ENCODE assay signal across 8 cellular contexts in the genomic region with DNA sequence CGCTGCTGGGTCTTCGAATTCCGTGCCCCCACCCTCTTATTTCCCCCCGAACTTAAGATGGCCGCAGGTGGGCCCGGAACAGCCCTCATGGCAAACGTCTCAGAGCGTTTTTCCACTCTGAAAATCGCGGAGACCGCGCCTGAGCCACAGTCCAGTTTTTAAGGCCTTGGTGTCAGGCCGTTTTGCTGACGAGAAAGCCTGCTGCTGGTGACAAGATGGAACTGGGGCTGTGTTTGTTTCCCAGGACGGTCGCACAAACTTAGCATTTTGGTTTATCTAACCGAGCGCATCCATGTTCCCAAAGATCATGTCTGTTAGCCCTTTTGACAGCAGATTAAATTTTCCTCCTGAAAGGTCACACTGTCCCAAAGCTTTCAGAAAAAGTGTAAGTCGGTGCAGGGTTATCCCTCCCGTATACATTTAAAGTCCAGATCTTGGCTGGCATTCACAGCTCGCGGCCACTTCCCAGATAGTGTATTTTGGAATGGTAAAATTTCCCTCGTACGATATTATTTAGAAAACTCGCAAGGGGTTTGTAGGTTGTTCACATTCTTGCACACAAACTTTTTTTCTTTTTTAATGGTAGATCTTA. TPM values are rescaled to one million over a fixed set of nuclear protein-coding genes. Genes with fewer than 3 reads are reported as not detected.
DNase-seq lines count a peak whose midpoint lies in the region; ATAC-seq and TF ChIP-seq lines count a peak whose summit lies in the region.

No MANE protein-coding gene starts in this region.

- H2BK12ac ChIP-seq in neuronal stem cell (ENCODE audit: low read length), result no peak overlapping the region

- H3K27me3 ChIP-seq in IMR-90 (ENCODE audit: control insufficient read depth, insufficient read depth, low read length) (no peaks in the 10 kb centered on the region), fibroblast of lung (ENCODE audit: control insufficient read depth, insufficient read depth, low read length) (no peaks in the 10 kb centered on the region), neuronal stem cell (ENCODE audit: control insufficient read depth in 3 of 3, insufficient read depth in 3 of 3, low read depth in 1 of 3, low read length in 3 of 3) (peaks cover 0 to 6% (median 0%) of the 10 kb centered on the region in 3 experiments)

- no peaks in the 10 kb centered on the region for H3K27me3 Mint-ChIP-seq in T-cell

- peaks cover 15% of the 10 kb centered on the region for H4K20me1 ChIP-seq in IMR-90 (ENCODE audit: insufficient read depth, low read length)
- H4K20me1 ChIP-seq in fibroblast of lung (ENCODE audit: control insufficient read depth, extremely low read depth, insufficient read depth, low read length), result peaks cover 2% of the 10 kb centered on the region

- peak overlapping the region; percentile 94 for H3K56ac ChIP-seq in IMR-90 (ENCODE audit: extremely low read depth, insufficient read depth, low read length)

- H3K9me3 ChIP-seq in IMR-90 (ENCODE audit: control insufficient read depth, insufficient read depth, low read length), result no peaks in the 10 kb centered on the region
- H3K9me3 ChIP-seq in fibroblast of lung (ENCODE audit: control insufficient read depth, insufficient read depth, low read depth, low read length), result no peaks in the 10 kb centered on the region
- peaks cover 0 to 9% of the 10 kb centered on the region in 2 donors for H3K9me3 ChIP-seq in neuronal stem cell (replicated peaks in 1 of 2; ENCODE audit: control insufficient read depth in 2 of 2, insufficient read depth in 1 of 2, low read depth in 1 of 2, low read length in 2 of 2)

- peak overlapping the region; percentile 93 for H3K4me3 ChIP-seq in IMR-90 (ENCODE audit: insufficient read depth, low read depth, low read length)
- peak overlapping the region; percentile 80 to 95 (median 92) for H3K4me3 ChIP-seq in fibroblast of lung (replicated peaks in 1 of 4; ENCODE audit: control extremely low read depth in 1 of 4, insufficient read depth in 1 of 4, low read depth in 3 of 4, low read length in 4 of 4)
- H3K4me3 ChIP-seq in neuronal stem cell (ENCODE audit: low read length in 2 of 2), result peak overlapping the region; percentile 74 to 95

- peak overlapping the region; percentile 21 for H2AK9ac ChIP-seq in IMR-90 (replicated peaks; ENCODE audit: low read depth, low read length, poor library complexity)

- H3K4me2 ChIP-seq in IMR-90 (ENCODE audit: low read depth, low read length), result peak overlapping the region; percentile 89
- H3K4me2 ChIP-seq in fibroblast of lung (ENCODE audit: extremely low read depth, insufficient read depth, low read length), result peak overlapping the region; percentile 95
- H3K4me2 ChIP-seq in neuronal stem cell (ENCODE audit: insufficient read depth, low read length, poor library complexity, severe bottlenecking), result peak overlapping the region; percentile 57

- intact Hi-C loops in IMR-90 (cut with micrococcal nuclease), result loop anchor here (2.0 to 10.0 kb wide), 4 partner anchors 218 to 520 kb away; partner anchors contain the start of genes ERBIN, NLN, SGTB and SHLD3

- H3K9ac ChIP-seq in IMR-90 (ENCODE audit: low read depth, low read length) (peak overlapping the region; percentile 85), fibroblast of lung (ENCODE audit: insufficient read depth, low read length) (peak overlapping the region; percentile 99), neuronal stem cell (ENCODE audit: low read depth, low read length, poor library complexity) (peak overlapping the region; percentile 91)

- H3K27ac ChIP-seq in IMR-90 (ENCODE audit: insufficient read depth, low read length) (peak overlapping the region; percentile 79), fibroblast of lung (ENCODE audit: insufficient read depth, low read length) (peak overlapping the region; percentile 99), neuronal stem cell (replicated peaks; ENCODE audit: low read length) (peak overlapping the region; percentile 100)

- TF ChIP-seq CTCF in IMR-90 (conservative IDR thresholded peaks at IDR 0.05; ENCODE audit: low read depth, low read length) (no peak), fibroblast of lung (conservative IDR thresholded peaks at IDR 0.05 in 1 of 2, IDR thresholded peaks at IDR 0.05 in 1 of 2; ENCODE audit: low read depth in 1 of 2, low read length in 2 of 2) (no peak)

- H3K36me3 ChIP-seq in IMR-90 (ENCODE audit: control insufficient read depth, insufficient read depth, low read length) (no peaks in the 10 kb centered on the region), fibroblast of lung (ENCODE audit: control insufficient read depth, insufficient read depth, low read length) (no peaks in the 10 kb centered on the region), neuronal stem cell (replicated peaks in 1 of 2; ENCODE audit: control insufficient read depth in 2 of 2, insufficient read depth in 2 of 2, low read length in 2 of 2) (peaks cover 0 to 22% of the 10 kb centered on the region in 2 donors)

- peak overlapping the region; percentile 98 to 99 (median 99) for H3K4me3 Mint-ChIP-seq in T-cell

- H4K91ac ChIP-seq in IMR-90 (ENCODE audit: insufficient read depth, low read depth, low read length), result peak overlapping the region; percentile 76
- H4K91ac ChIP-seq in neuronal stem cell (ENCODE audit: low read depth, low read length, poor library complexity), result no peak overlapping the region

- peak overlapping the region; percentile 83 for H3K23ac ChIP-seq in IMR-90 (ENCODE audit: low read depth, low read length)
- peak overlapping the region; percentile 94 for H3K23ac ChIP-seq in neuronal stem cell (ENCODE audit: low read depth, low read length, poor library complexity)

- H3K4me1 ChIP-seq in IMR-90 (ENCODE audit: control insufficient read depth, insufficient read depth, low read length), result peaks cover 2% of the 10 kb centered on the region
- peaks cover 4% of the 10 kb centered on the region for H3K4me1 ChIP-seq in fibroblast of lung (ENCODE audit: control insufficient read depth, extremely low read depth, insufficient read depth, low read length)
- peaks cover 2 to 9% of the 10 kb centered on the region in 2 donors for H3K4me1 ChIP-seq in neuronal stem cell (ENCODE audit: control insufficient read depth in 2 of 2, insufficient read depth in 1 of 2, low read depth in 1 of 2, low read length in 2 of 2)

- H4K8ac ChIP-seq in IMR-90 (ENCODE audit: low read depth in 2 of 2, low read length in 2 of 2) (peak overlapping the region; percentile 95 to 97), neuronal stem cell (ENCODE audit: low read depth, low read length) (no peak overlapping the region)

- H3K79me1 ChIP-seq in IMR-90 (ENCODE audit: low read depth in 1 of 2, low read length in 2 of 2), result peaks cover 0 to 19% of the 10 kb centered on the region in 2 experiments; a peak in 3 of 4 replicates
- H3K79me1 ChIP-seq in neuronal stem cell (ENCODE audit: low read depth, low read length), result no peaks in the 10 kb centered on the region

- no peak for TF ChIP-seq RAD21 in IMR-90 (IDR thresholded peaks at IDR 0.05; ENCODE audit: low read length)

- no peaks in the 10 kb centered on the region for H3K9me1 ChIP-seq in IMR-90 (ENCODE audit: insufficient read depth, low read length)

- H2BK20ac ChIP-seq in IMR-90 (ENCODE audit: low read depth, low read length), result no peak overlapping the region

- H3K4ac ChIP-seq in IMR-90 (ENCODE audit: low read depth, low read length), result peak overlapping the region; percentile 90
- H3K4ac ChIP-seq in neuronal stem cell (ENCODE audit: low read length), result no peak overlapping the region

- WGBS in IMR-90 (ENCODE audit: extremely low coverage in 2 of 2, insufficient read length in 1 of 2), 2 experiments, result 0% methylated on average over 9 of the region's 25 CpGs; no CpG with 5 or more reads in 1 of the 2 experiments
- WGBS in neuronal stem cell (ENCODE audit: extremely low coverage in 2 of 2, insufficient read length in 2 of 2, insufficient replicate concordance in 1 of 2), 2 donors, result no CpG with 5 or more reads among the region's 25 CpGs

- TF ChIP-seq POLR2A in IMR-90 (IDR thresholded peaks at IDR 0.05; ENCODE audit: low read depth, low read length), result no peak

- dilution Hi-C loops in IMR-90 (cut with HindIII; ENCODE audit: low sequenced_read_pairs, unreplicated experiment), result no loop called here

- H4K5ac ChIP-seq in IMR-90 (ENCODE audit: low read depth, low read length), result peak overlapping the region; percentile 86

- H2AFZ ChIP-seq in IMR-90 (replicated peaks; ENCODE audit: low read length, poor library complexity), result peak overlapping the region; percentile 93
- H2AFZ ChIP-seq in fibroblast of lung (ENCODE audit: low read length), result peak overlapping the region; percentile 45
- H2AFZ ChIP-seq in neuronal stem cell (ENCODE audit: low read length), result peak overlapping the region; percentile 97

- H2BK120ac ChIP-seq in IMR-90 (ENCODE audit: low read depth, low read length), result peak overlapping the region; percentile 75
- peak overlapping the region; percentile 68 for H2BK120ac ChIP-seq in neuronal stem cell (ENCODE audit: low read depth, low read length)

- H3K18ac ChIP-seq in IMR-90 (ENCODE audit: low read depth, low read length), result peak overlapping the region; percentile 80
- peak overlapping the region; percentile 99 for H3K18ac ChIP-seq in neuronal stem cell (ENCODE audit: low read length)

- H3K36me3 Mint-ChIP-seq in T-cell, result peaks cover 1% of the 10 kb centered on the region

- ATAC-seq in GM21717 (IDR thresholded peaks at IDR 0.05; ENCODE audit: unreplicated experiment) (peak; percentile 52), IMR-90 (ENCODE audit: low read depth) (peak; percentile 52), T-cell (replicated peaks in 1 of 4) (peak; percentile 56 to 59 (median 58))

- peak overlapping the region; percentile 35; the same call in 1 of the 3 replicates for H2BK15ac ChIP-seq in IMR-90 (ENCODE audit: low read depth, low read length)
- peak overlapping the region; percentile 93 for H2BK15ac ChIP-seq in neuronal stem cell (ENCODE audit: low read length)

- in situ Hi-C loops in IMR-90 (cut with MboI; ENCODE audit: low sequenced_read_pairs), result no loop called here

- H3K27ac Mint-ChIP-seq in T-cell, result peak overlapping the region; percentile 100

- no peaks in the 10 kb centered on the region for H3K9me3 Mint-ChIP-seq in T-cell

- peak; percentile 92 for DNase-seq in DMS 273 (lab: John Stamatoyannopoulos, UW; ENCODE audit: unreplicated experiment)
- DNase-seq in DMS 273 treated with DMSO at 0.1 percent for 48 hours (lab: John Stamatoyannopoulos, UW), result no peak
- no peak for DNase-seq in IMR-90
- DNase-seq in T-cell, result no peak
- peak in 1 of 2 donors; percentile 64 for DNase-seq in fibroblast of lung (ENCODE audit: low read depth in 2 of 2)
- DNase-seq in neuronal stem cell (ENCODE audit: low spot score), result no peak
- no peak for DNase-seq in iPS-NIHi11 (ENCODE audit: low spot score)

- POLR2A ChIA-PET in IMR-90 (lab: Charles Lee; ENCODE audit: unreplicated experiment) (interaction anchor here (0.5 to 0.6 kb wide), 4 partner anchors 63 to 1251 kb away, joined by 3 to 6 read pairs (median 6); no protein-coding TSS in a partner anchor), T-cell (lab: Charles Lee) (interaction anchor here (0.6 to 0.8 kb wide), 3 partner anchors 24 to 580 kb away, joined by 4 to 7 read pairs (median 6); no protein-coding TSS in a partner anchor)

- H3K14ac ChIP-seq in IMR-90 (replicated peaks; ENCODE audit: low read depth, low read length), result peak overlapping the region; percentile 83
- peak overlapping the region; percentile 76 for H3K14ac ChIP-seq in neuronal stem cell (ENCODE audit: low read length)

- peaks cover 51 to 60% (median 56%) of the 10 kb centered on the region in 3 donors for H3K4me1 Mint-ChIP-seq in T-cell

- H2AK5ac ChIP-seq in IMR-90 (ENCODE audit: low read depth, low read length) (peak overlapping the region; percentile 53), neuronal stem cell (ENCODE audit: low read depth, low read length) (peak overlapping the region; percentile 27)

- CTCF ChIA-PET in IMR-90 (lab: Yijun Ruan, JAX), result no interaction called here
- CTCF ChIA-PET in T-cell (lab: Charles Lee), result interaction anchor here in 1 of 2 donors (0.6 kb wide), 1 partner anchor 231 kb away, joined by 3 read pairs; no protein-coding TSS in a partner anchor

- peaks cover 53% of the 10 kb centered on the region for H3K79me2 ChIP-seq in fibroblast of lung (ENCODE audit: control insufficient read depth, insufficient read depth, low read length)

- TSS peak; percentile 43 for BruUV-seq in IMR-90 (replicated peaks; lab: Mats Ljungman, UMichigan)

- H2BK5ac ChIP-seq in IMR-90 (ENCODE audit: low read depth, low read length, poor library complexity, severe bottlenecking) (peak overlapping the region; percentile 79), neuronal stem cell (ENCODE audit: low read length) (peak overlapping the region; percentile 91)

RNA-seq across cellular contexts. Expression of gene SREK1, which starts 0.8 kb away (rescaled TPM):
- total RNA-seq in IMR-90 (2012; rRNA removed) (36.2 and 80.0 TPM in 2 replicates), T-cell (100 to 1,000 TPM in 2 of 5 donors, 10 to 100 TPM in 3; 60.2 to 145 (median 67.1) TPM), fibroblast of lung (52.4 and 94.5 TPM in 2 replicates)
- polyA plus RNA-seq in IMR-90 (2012; rRNA removed) (18.0 and 23.0 TPM in 2 replicates), fibroblast of lung (22.9 and 28.4 TPM in 2 replicates)
- polyA plus RNA-seq in IMR-90 (2012; cell fraction: cytosol; rRNA removed), result 3.3 and 3.9 TPM in 2 replicates
- 24.8 and 105 TPM in 2 replicates for polyA plus RNA-seq in IMR-90 (2012; cell fraction: nucleus; rRNA removed; ENCODE audit: low replicate concordance)
- 28.7 and 30.7 TPM in 2 replicates for polyA plus RNA-seq in fibroblast of lung (2012)
- polyA minus RNA-seq in fibroblast of lung (ENCODE audit: low replicate concordance), result 10.6 and 20.9 TPM in 2 replicates
- polyA plus RNA-seq in neuronal stem cell (2013, experiment 1 of 2), result 65.0 TPM
- polyA plus RNA-seq in neuronal stem cell (2013, experiment 2 of 2), result 67.2 TPM

Comparison
In these comparisons a context has a peak if more than half of its experiments do, and no peak if none do; other contexts are left out.
1. H2AFZ ChIP-seq: peak in every context shown above with its lines; median percentile 97 in neuronal stem cell; 93 in IMR-90; 45 in fibroblast of lung.